ENCODE assay signal across 1 cellular context in genomic region chr6:37242429-37243052, GRCh38.
TF ChIP-seq lines count a peak whose summit lies in the region.

No MANE protein-coding gene starts in this region.

TF ChIP-seq in K562, 482 proteins besides CTCF, POLR2A, EP300 and RAD21 (continued from another document and continues in another):
- TF ChIP-seq GMEB1 (CRISPR knock-in tag; IDR thresholded peaks at IDR 0.05) (no peak), ELK3 (CRISPR knock-in tag; IDR thresholded peaks at IDR 0.05) (0 out of 2 replicates have a peak, but pooled peaks have one; percentile 80), PPARD (CRISPR knock-in tag; IDR thresholded peaks at IDR 0.05) (no peak), ZNF175 (CRISPR knock-in tag; IDR thresholded peaks at IDR 0.05; ENCODE audit: low read depth) (peak; percentile 90), GATA2 (CRISPR knock-in tag; IDR thresholded peaks at IDR 0.05) (no peak), MIER1 (IDR thresholded peaks at IDR 0.05; ENCODE audit: low read depth) (no peak), SUPT5H (IDR thresholded peaks at IDR 0.05) (no peak), AFF4 (CRISPR knock-in tag; IDR thresholded peaks at IDR 0.05) (no peak), ZNF232 (CRISPR knock-in tag; IDR thresholded peaks at IDR 0.05) (no peak), TCF7L2 (IDR thresholded peaks at IDR 0.05; ENCODE audit: low read depth, low read length) (no peak), MAFF (IDR thresholded peaks at IDR 0.05; ENCODE audit: low read length) (no peak), ZBTB12 (CRISPR knock-in tag; IDR thresholded peaks at IDR 0.05) (0 out of 2 replicates have a peak, but pooled peaks have one; percentile 28), COPS2 (conservative IDR thresholded peaks at IDR 0.05) (no peak), PHB (CRISPR knock-in tag; IDR thresholded peaks at IDR 0.05) (no peak), SMAD1 (IDR thresholded peaks at IDR 0.05; ENCODE audit: low read depth, low read length, partially characterized antibody) (no peak), NONO (IDR thresholded peaks at IDR 0.05; ENCODE audit: low read depth in 2 of 2, low read length in 1 of 2) (no peak), RNF219 (CRISPR knock-in tag; IDR thresholded peaks at IDR 0.05) (no peak), KLF16 (IDR thresholded peaks at IDR 0.05) (no peak), HCFC1 (IDR thresholded peaks at IDR 0.05; ENCODE audit: low read depth, low read length) (no peak), GABPA (tag; conservative IDR thresholded peaks at IDR 0.05; ENCODE audit: low read depth) (no peak; the same call in 1 of the 2 replicates), TARDBP (IDR thresholded peaks at IDR 0.05) (no peak), CCNT2 (IDR thresholded peaks at IDR 0.05; ENCODE audit: borderline replicate concordance, extremely low read depth, insufficient read length, low read depth, low read length) (no peak), TBP (optimal IDR thresholded peaks at IDR 0.05; ENCODE audit: low read depth, low read length) (no peak)
- TF ChIP-seq, protein P1, sequence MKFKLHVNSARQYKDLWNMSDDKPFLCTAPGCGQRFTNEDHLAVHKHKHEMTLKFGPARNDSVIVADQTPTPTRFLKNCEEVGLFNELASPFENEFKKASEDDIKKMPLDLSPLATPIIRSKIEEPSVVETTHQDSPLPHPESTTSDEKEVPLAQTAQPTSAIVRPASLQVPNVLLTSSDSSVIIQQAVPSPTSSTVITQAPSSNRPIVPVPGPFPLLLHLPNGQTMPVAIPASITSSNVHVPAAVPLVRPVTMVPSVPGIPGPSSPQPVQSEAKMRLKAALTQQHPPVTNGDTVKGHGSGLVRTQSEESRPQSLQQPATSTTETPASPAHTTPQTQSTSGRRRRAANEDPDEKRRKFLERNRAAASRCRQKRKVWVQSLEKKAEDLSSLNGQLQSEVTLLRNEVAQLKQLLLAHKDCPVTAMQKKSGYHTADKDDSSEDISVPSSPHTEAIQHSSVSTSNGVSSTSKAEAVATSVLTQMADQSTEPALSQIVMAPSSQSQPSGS (CRISPR knock-in tag; IDR thresholded peaks at IDR 0.05), result no peak
- TF ChIP-seq, protein P2, sequence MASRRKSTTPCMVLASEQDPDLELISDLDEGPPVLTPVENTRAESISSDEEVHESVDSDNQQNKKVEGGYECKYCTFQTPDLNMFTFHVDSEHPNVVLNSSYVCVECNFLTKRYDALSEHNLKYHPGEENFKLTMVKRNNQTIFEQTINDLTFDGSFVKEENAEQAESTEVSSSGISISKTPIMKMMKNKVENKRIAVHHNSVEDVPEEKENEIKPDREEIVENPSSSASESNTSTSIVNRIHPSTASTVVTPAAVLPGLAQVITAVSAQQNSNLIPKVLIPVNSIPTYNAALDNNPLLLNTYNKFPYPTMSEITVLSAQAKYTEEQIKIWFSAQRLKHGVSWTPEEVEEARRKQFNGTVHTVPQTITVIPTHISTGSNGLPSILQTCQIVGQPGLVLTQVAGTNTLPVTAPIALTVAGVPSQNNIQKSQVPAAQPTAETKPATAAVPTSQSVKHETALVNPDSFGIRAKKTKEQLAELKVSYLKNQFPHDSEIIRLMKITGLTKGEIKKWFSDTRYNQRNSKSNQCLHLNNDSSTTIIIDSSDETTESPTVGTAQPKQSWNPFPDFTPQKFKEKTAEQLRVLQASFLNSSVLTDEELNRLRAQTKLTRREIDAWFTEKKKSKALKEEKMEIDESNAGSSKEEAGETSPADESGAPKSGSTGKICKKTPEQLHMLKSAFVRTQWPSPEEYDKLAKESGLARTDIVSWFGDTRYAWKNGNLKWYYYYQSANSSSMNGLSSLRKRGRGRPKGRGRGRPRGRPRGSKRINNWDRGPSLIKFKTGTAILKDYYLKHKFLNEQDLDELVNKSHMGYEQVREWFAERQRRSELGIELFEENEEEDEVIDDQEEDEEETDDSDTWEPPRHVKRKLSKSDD (conservative IDR thresholded peaks at IDR 0.05; ENCODE audit: low read length), result no peak
- TF ChIP-seq, protein P3, sequence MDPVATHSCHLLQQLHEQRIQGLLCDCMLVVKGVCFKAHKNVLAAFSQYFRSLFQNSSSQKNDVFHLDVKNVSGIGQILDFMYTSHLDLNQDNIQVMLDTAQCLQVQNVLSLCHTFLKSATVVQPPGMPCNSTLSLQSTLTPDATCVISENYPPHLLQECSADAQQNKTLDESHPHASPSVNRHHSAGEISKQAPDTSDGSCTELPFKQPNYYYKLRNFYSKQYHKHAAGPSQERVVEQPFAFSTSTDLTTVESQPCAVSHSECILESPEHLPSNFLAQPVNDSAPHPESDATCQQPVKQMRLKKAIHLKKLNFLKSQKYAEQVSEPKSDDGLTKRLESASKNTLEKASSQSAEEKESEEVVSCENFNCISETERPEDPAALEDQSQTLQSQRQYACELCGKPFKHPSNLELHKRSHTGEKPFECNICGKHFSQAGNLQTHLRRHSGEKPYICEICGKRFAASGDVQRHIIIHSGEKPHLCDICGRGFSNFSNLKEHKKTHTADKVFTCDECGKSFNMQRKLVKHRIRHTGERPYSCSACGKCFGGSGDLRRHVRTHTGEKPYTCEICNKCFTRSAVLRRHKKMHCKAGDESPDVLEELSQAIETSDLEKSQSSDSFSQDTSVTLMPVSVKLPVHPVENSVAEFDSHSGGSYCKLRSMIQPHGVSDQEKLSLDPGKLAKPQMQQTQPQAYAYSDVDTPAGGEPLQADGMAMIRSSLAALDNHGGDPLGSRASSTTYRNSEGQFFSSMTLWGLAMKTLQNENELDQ (CRISPR knock-in tag; IDR thresholded peaks at IDR 0.05; ENCODE audit: borderline replicate concordance), result no peak
- TF ChIP-seq, protein P4, sequence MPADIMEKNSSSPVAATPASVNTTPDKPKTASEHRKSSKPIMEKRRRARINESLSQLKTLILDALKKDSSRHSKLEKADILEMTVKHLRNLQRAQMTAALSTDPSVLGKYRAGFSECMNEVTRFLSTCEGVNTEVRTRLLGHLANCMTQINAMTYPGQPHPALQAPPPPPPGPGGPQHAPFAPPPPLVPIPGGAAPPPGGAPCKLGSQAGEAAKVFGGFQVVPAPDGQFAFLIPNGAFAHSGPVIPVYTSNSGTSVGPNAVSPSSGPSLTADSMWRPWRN (IDR thresholded peaks at IDR 0.05; ENCODE audit: low read depth), result no peak
- TF ChIP-seq, protein P5, sequence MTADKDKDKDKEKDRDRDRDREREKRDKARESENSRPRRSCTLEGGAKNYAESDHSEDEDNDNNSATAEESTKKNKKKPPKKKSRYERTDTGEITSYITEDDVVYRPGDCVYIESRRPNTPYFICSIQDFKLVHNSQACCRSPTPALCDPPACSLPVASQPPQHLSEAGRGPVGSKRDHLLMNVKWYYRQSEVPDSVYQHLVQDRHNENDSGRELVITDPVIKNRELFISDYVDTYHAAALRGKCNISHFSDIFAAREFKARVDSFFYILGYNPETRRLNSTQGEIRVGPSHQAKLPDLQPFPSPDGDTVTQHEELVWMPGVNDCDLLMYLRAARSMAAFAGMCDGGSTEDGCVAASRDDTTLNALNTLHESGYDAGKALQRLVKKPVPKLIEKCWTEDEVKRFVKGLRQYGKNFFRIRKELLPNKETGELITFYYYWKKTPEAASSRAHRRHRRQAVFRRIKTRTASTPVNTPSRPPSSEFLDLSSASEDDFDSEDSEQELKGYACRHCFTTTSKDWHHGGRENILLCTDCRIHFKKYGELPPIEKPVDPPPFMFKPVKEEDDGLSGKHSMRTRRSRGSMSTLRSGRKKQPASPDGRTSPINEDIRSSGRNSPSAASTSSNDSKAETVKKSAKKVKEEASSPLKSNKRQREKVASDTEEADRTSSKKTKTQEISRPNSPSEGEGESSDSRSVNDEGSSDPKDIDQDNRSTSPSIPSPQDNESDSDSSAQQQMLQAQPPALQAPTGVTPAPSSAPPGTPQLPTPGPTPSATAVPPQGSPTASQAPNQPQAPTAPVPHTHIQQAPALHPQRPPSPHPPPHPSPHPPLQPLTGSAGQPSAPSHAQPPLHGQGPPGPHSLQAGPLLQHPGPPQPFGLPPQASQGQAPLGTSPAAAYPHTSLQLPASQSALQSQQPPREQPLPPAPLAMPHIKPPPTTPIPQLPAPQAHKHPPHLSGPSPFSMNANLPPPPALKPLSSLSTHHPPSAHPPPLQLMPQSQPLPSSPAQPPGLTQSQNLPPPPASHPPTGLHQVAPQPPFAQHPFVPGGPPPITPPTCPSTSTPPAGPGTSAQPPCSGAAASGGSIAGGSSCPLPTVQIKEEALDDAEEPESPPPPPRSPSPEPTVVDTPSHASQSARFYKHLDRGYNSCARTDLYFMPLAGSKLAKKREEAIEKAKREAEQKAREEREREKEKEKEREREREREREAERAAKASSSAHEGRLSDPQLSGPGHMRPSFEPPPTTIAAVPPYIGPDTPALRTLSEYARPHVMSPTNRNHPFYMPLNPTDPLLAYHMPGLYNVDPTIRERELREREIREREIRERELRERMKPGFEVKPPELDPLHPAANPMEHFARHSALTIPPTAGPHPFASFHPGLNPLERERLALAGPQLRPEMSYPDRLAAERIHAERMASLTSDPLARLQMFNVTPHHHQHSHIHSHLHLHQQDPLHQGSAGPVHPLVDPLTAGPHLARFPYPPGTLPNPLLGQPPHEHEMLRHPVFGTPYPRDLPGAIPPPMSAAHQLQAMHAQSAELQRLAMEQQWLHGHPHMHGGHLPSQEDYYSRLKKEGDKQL (CRISPR knock-in tag; IDR thresholded peaks at IDR 0.05; ENCODE audit: borderline replicate concordance), result no peak
